Comparison of ENCODE assay signal across 27 cellular contexts in genomic region chr12:8638951-8639350, GRCh38. TPM values are rescaled to one million over a fixed set of nuclear protein-coding genes. Genes with fewer than 3 reads are reported as not detected.
"Had no signal": no experiment of that assay in that cellular context is flagged by ENCODE, and none has a peak within 500 bp of the region (broad histone marks: within the 10 kb centered on the region; RNA-seq: fewer than 3 reads in every experiment).

No MANE protein-coding gene starts in this region.

- H3K9me3 ChIP-seq: SJSA1 had no signal

- H3K9me3 Mint-ChIP-seq: activated CD8-positive, alpha-beta T cell treated with anti-CD3 and anti-CD28 coated beads for 36 hours; activated naive CD4-positive, alpha-beta T cell treated with anti-CD3 and anti-CD28 coated beads, Interleukin-2, amount 10 ng/mL, durations not matched to agents 7 days and 5 days; activated T-cell treated with anti-CD3 and anti-CD28 coated beads, Interleukin-2, amount 50 U/mL, for 72 hours; activated T-helper 2 cell treated with anti-CD3 and anti-CD28 coated beads, Interferon-gamma antibody, Interleukin-2, Interleukin-4, amounts not matched to agents 10 μg/mL and 5 μg/mL and 100 μg/mL, durations not matched to agents 14 hours and 24 hours and 36 hours had no signal

- H3K27ac Mint-ChIP-seq: activated CD8-positive, alpha-beta T cell treated with anti-CD3 and anti-CD28 coated beads for 36 hours; activated naive CD4-positive, alpha-beta T cell treated with anti-CD3 and anti-CD28 coated beads, Interleukin-2, amount 10 ng/mL, durations not matched to agents 7 days and 5 days; activated naive CD8-positive, alpha-beta T cell treated with anti-CD3 and anti-CD28 coated beads for 36 hours; activated T-cell treated with anti-CD3 and anti-CD28 coated beads, Interleukin-2, amount 50 U/mL, for 72 hours; activated T-helper 2 cell treated with anti-CD3 and anti-CD28 coated beads, Interferon-gamma antibody, Interleukin-2, Interleukin-4, amounts not matched to agents 10 μg/mL and 5 μg/mL and 100 μg/mL, durations not matched to agents 14 hours and 24 hours and 36 hours; T-helper 17 cell had no signal

- H3K27me3 ChIP-seq: brain microvascular endothelial cell, cardiac muscle cell, SJSA1 had no signal

- H3K27ac ChIP-seq: brain microvascular endothelial cell, cardiac muscle cell, SJSA1, VCaP had no signal

- H3K36me3 Mint-ChIP-seq: activated naive CD8-positive, alpha-beta T cell treated with anti-CD3 and anti-CD28 coated beads for 36 hours had no signal

- H3K36me3 ChIP-seq: brain microvascular endothelial cell, cardiac muscle cell, SJSA1 had no signal

- ATAC-seq: activated CD8-positive, alpha-beta T cell treated with anti-CD3 and anti-CD28 coated beads for 36 hours; activated T-cell treated with anti-CD3 and anti-CD28 coated beads, Interleukin-2, amount 50 U/mL, for 72 hours; PC-3; SK-N-SH treated with all-trans-retinoic acid at 6 μM for 48 hours; T-helper 17 cell had no signal

- H3K4me1 ChIP-seq: SJSA1 had no signal

- H3K27me3 Mint-ChIP-seq: activated CD8-positive, alpha-beta T cell treated with anti-CD3 and anti-CD28 coated beads for 36 hours; activated naive CD8-positive, alpha-beta T cell treated with anti-CD3 and anti-CD28 coated beads for 36 hours; T-helper 17 cell had no signal

- H3K4me3 ChIP-seq: cardiac muscle cell, SJSA1 had no signal

- H3K4me3 Mint-ChIP-seq: activated CD8-positive, alpha-beta T cell treated with anti-CD3 and anti-CD28 coated beads for 36 hours; activated naive CD4-positive, alpha-beta T cell treated with anti-CD3 and anti-CD28 coated beads, Interleukin-2, amount 10 ng/mL, durations not matched to agents 7 days and 5 days; activated naive CD8-positive, alpha-beta T cell treated with anti-CD3 and anti-CD28 coated beads for 36 hours; activated T-cell treated with anti-CD3 and anti-CD28 coated beads, Interleukin-2, amount 50 U/mL, for 72 hours; T-helper 17 cell had no signal

- FAIRE-seq: RCC 7860 had no signal

- DNase-seq: activated CD4-positive, alpha-beta T cell treated with anti-CD3 and anti-CD28 coated beads for 4 hours; activated CD4-positive, CD25-positive, alpha-beta regulatory T cell; activated CD8-positive, alpha-beta memory T cell treated with anti-CD3 and anti-CD28 coated beads, Interleukin-2, amount 50 U/mL, for 4 hours; activated CD8-positive, alpha-beta T cell treated with anti-CD3 and anti-CD28 coated beads for 36 hours; activated gamma-delta T cell treated with Interleukin-2 at 50 U/mL for 16 hours; activated naive CD4-positive, alpha-beta T cell treated with anti-CD3 and anti-CD28 coated beads, Interleukin-2, amount 10 ng/mL, durations not matched to agents 7 days and 5 days; activated naive CD8-positive, alpha-beta T cell treated with anti-CD3 and anti-CD28 coated beads for 36 hours; activated T-cell treated with anti-CD3 and anti-CD28 coated beads, Interleukin-2, amount 50 U/mL, for 72 hours; brain microvascular endothelial cell; NCI-H1048; NCI-H146; NCI-H187 treated with DMSO at 0.1 percent for 48 hours; NCI-H2081 treated with DMSO at 0.1 percent for 48 hours; NCI-H446; NCI-H524; PC-3; SHP77; T-helper 17 cell; T1000 had no signal

RNA-seq across cellular contexts. Expression of gene MFAP5, which starts 23.7 kb away (rescaled TPM):
- total RNA-seq: activated CD8-positive, alpha-beta T cell treated with anti-CD3 and anti-CD28 coated beads for 36 hours; activated naive CD8-positive, alpha-beta T cell treated with anti-CD3 and anti-CD28 coated beads for 36 hours; activated T-cell treated with anti-CD3 and anti-CD28 coated beads, Interleukin-2, amount 50 U/mL, for 72 hours; activated T-helper 2 cell treated with anti-CD3 and anti-CD28 coated beads, Interferon-gamma antibody, Interleukin-2, Interleukin-4, amounts not matched to agents 10 μg/mL and 5 μg/mL and 100 μg/mL, durations not matched to agents 14 hours and 24 hours and 36 hours; cardiac muscle cell; M059J; PC-3; T-helper 17 cell had no signal
- polyA plus RNA-seq: cardiac muscle cell had no signal

RNA-seq across cellular contexts. Expression of gene AICDA, which starts 26.3 kb away (rescaled TPM):
- total RNA-seq: activated CD8-positive, alpha-beta T cell treated with anti-CD3 and anti-CD28 coated beads for 36 hours; activated naive CD8-positive, alpha-beta T cell treated with anti-CD3 and anti-CD28 coated beads for 36 hours; activated T-cell treated with anti-CD3 and anti-CD28 coated beads, Interleukin-2, amount 50 U/mL, for 72 hours; activated T-helper 2 cell treated with anti-CD3 and anti-CD28 coated beads, Interferon-gamma antibody, Interleukin-2, Interleukin-4, amounts not matched to agents 10 μg/mL and 5 μg/mL and 100 μg/mL, durations not matched to agents 14 hours and 24 hours and 36 hours; LHCN-M2; M059J; PC-3; SJSA1; T-helper 17 cell had no signal
- polyA plus RNA-seq: cardiac muscle cell had no signal
